In the genomic region with DNA sequence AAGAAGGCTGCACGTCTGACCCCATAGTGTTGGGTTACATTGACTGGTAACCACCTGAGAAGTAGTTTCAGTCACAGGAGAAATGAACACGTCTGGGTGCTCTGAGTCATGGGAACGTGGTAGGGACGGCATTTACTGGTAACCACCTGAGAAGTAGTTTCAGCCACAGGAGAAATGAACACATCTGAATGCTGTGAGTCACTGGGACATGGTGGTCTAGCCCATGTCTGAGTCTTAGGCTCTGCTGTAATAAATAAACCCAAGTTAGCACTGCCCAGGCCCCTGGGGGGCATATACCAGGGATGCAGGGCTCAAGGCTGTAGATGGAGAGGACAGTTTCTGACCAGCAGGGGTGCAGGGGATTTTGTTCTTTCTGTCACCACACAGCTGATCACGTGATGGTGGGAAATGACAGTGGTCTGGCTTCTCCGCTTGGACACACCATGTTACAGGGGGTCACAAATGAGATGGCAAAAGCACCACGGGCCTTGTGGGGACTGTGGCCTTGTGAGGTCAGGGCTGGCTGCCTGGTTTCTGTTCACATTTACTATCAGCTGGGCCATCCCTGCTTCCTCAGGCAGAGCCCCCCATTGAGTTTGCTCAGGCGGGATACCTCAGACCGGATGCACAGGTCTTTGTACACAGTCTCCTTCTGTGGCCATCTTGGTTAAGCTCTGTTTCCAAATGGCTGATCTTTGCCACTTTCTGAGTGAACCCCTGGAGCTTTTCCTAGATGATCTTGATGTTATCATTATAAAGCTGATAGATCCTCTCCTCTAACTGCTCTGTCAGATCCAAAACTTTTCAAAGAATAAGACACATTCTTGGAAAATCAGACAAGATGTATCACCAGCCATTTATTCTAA, we compare ENCODE assay signal across 8 cellular contexts. TPM values are rescaled to one million over a fixed set of nuclear protein-coding genes. Genes with fewer than 3 reads are reported as not detected.
DNase-seq lines count a peak whose midpoint lies in the region; ATAC-seq lines count a peak whose summit lies in the region.

No MANE protein-coding gene starts in this region.

- peak; percentile 91 for ATAC-seq in HG03066 (IDR thresholded peaks at IDR 0.05; ENCODE audit: low read depth, unreplicated experiment)
- peak; percentile 96 for ATAC-seq in activated T-helper 17 cell treated with anti-CD3 and anti-CD28 coated beads, Interleukin-2, amount 50 U/mL, for 72 hours (replicated peaks)
- peak; percentile 95 for ATAC-seq in stimulated activated naive CD8-positive, alpha-beta T cell treated with anti-CD3 and anti-CD28 coated beads, Interleukin-15, Interleukin-2, amounts not matched to agents 100 U/mL and 50 U/mL, for 24 hours

- H3K9me3 Mint-ChIP-seq in activated T-helper 17 cell treated with anti-CD3 and anti-CD28 coated beads, Interleukin-2, amount 50 U/mL, for 72 hours = no peaks in the 10 kb centered on the region

- H3K36me3 Mint-ChIP-seq in activated T-helper 17 cell treated with anti-CD3 and anti-CD28 coated beads, Interleukin-2, amount 50 U/mL, for 72 hours (ENCODE audit: low read depth) = no peaks in the 10 kb centered on the region

- no peaks in the 10 kb centered on the region for H3K27me3 Mint-ChIP-seq in activated T-helper 17 cell treated with anti-CD3 and anti-CD28 coated beads, Interleukin-2, amount 50 U/mL, for 72 hours

- peak; percentile 48 for DNase-seq in activated naive CD4-positive, alpha-beta T cell treated with Interleukin-2 at 50 U/mL for 16 hours
- DNase-seq in activated naive CD4-positive, alpha-beta T cell (lab: John Stamatoyannopoulos, UW) = no peak
- DNase-seq in stimulated activated naive CD8-positive, alpha-beta T cell treated with anti-CD3 and anti-CD28 coated beads, Interleukin-15, Interleukin-2, amounts not matched to agents 100 U/mL and 50 U/mL, for 24 hours = peak; percentile 60
- DNase-seq in epidermal melanocyte (ENCODE audit: insufficient read length, low spot score) (no peak), COR-L47 (lab: John Stamatoyannopoulos, UW) (no peak), ecto neural progenitor cell (ENCODE audit: low spot score) (no peak)

- H3K4me1 Mint-ChIP-seq in activated T-helper 17 cell treated with anti-CD3 and anti-CD28 coated beads, Interleukin-2, amount 50 U/mL, for 72 hours = peaks cover 10% of the 10 kb centered on the region

- H3K4me3 Mint-ChIP-seq in activated T-helper 17 cell treated with anti-CD3 and anti-CD28 coated beads, Interleukin-2, amount 50 U/mL, for 72 hours = peak overlapping the region; percentile 7

- H3K27ac Mint-ChIP-seq in activated T-helper 17 cell treated with anti-CD3 and anti-CD28 coated beads, Interleukin-2, amount 50 U/mL, for 72 hours = peak overlapping the region; percentile 51

RNA-seq across cellular contexts. Expression of a gene that starts 9.8 kb away (rescaled TPM):
- total RNA-seq in activated T-helper 17 cell treated with anti-CD3 and anti-CD28 coated beads, Interleukin-2, amount 50 U/mL, for 72 hours = not detected

Comparison
In these comparisons a context has a peak if more than half of its experiments do, and no peak if none do; other contexts are left out.
1. DNase-seq: peak in activated naive CD4-positive, alpha-beta T cell treated with Interleukin-2 at 50 U/mL for 16 hours (single experiment) and stimulated activated naive CD8-positive, alpha-beta T cell treated with anti-CD3 and anti-CD28 coated beads, Interleukin-15, Interleukin-2, amounts not matched to agents 100 U/mL and 50 U/mL, for 24 hours (single experiment); none in activated naive CD4-positive, alpha-beta T cell (0 of 4), epidermal melanocyte (single experiment), COR-L47 (single experiment) and ecto neural progenitor cell (single experiment).
2. Peak in every context shown above with its lines, with median percentiles within 50 percentile points of each other: ATAC-seq.